24 cellular contexts compared by ENCODE assay signal in genomic region chr2:88345842-88346241, GRCh38.
"Had no signal": no experiment of that assay in that cellular context is flagged by ENCODE, and none has a peak within 500 bp of the region (broad histone marks: within the 10 kb centered on the region; RNA-seq: fewer than 3 reads in every experiment).

No MANE protein-coding gene starts in this region.

- H3K4me3 Mint-ChIP-seq: dendritic cell treated with granulocyte-macrophage colony-stimulating factor and Interleukin-4, amounts not matched to agents 40 ng/mL and 50 ng/mL, for 4 days; effector memory CD8-positive, alpha-beta T cell; endodermal cell; immature natural killer cell; mesothelial cell of epicardium had no signal

- DNase-seq: cerebellar nuclear complex; colonic mucosa; cortex of kidney; effector CD8-positive, alpha-beta T cell; effector memory CD8-positive, alpha-beta T cell; endodermal cell; erythroblast; esophagus squamous epithelium; foreskin fibroblast; foreskin melanocyte; gastrocnemius medialis; glutamatergic neuron; heart right ventricle; hypothalamus; immature natural killer cell; left cardiac atrium; left lung; left ventricle myocardium superior; lower lobe of right lung; mesenchymal stem cell; mucosa of descending colon had no signal

- ATAC-seq: effector memory CD8-positive, alpha-beta T cell; esophagus mucosa; gastrocnemius medialis; heart right ventricle; left cardiac atrium; left lung; left ventricle myocardium superior; lower lobe of right lung; mucosa of descending colon had no signal

- H3K27ac Mint-ChIP-seq: dendritic cell treated with granulocyte-macrophage colony-stimulating factor and Interleukin-4, amounts not matched to agents 40 ng/mL and 50 ng/mL, for 4 days; effector memory CD8-positive, alpha-beta T cell; endodermal cell; immature natural killer cell; mesothelial cell of epicardium had no signal

- H3K9me3 Mint-ChIP-seq: effector memory CD8-positive, alpha-beta T cell had no signal

- H3K36me3 Mint-ChIP-seq: immature natural killer cell, mesothelial cell of epicardium had no signal
